15 cellular contexts compared by ENCODE assay signal in the genomic region with DNA sequence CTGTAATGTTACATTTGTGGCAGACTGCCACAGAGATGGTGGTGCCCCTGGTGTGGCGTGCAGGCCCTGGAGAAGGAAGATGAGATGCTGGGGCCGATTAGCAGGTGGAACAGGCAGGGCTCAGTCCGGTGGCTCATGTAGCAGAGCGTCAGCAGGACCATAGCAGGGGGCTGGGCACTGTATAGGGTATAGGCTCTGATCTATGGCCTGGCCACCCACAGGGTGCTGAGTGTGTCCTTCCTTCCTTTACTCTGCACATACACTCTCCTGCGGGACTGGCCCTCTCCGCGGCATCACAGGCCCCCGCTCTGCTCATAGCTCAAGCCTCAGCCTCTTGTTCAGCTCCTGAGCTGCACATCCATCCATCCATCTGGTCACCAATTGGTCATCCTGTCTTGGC.
"Had no signal": no experiment of that assay in that cellular context is flagged by ENCODE, and none has a peak within 500 bp of the region (broad histone marks: within the 10 kb centered on the region; RNA-seq: fewer than 3 reads in every experiment).

No MANE protein-coding gene starts in this region.

- H3K4me1 Mint-ChIP-seq: nephron had no signal

- H3K36me3 ChIP-seq: colonic mucosa, heart left ventricle, ovary, tibial nerve had no signal

- H3K9me3 Mint-ChIP-seq: nephron; stimulated activated naive CD8-positive, alpha-beta T cell treated with anti-CD3 and anti-CD28 coated beads, Interleukin-15, Interleukin-2, amounts not matched to agents 100 ng/mL and 50 ng/mL, for 24 hours had no signal

- H3K4me1 ChIP-seq: colonic mucosa, heart left ventricle, testis, tibial nerve had no signal

- H3K27ac ChIP-seq: colonic mucosa, dorsolateral prefrontal cortex, heart left ventricle, ovary, testis, tibial nerve had no signal

- H3K9me3 ChIP-seq: colonic mucosa, heart left ventricle, ovary, testis, tibial nerve had no signal

- H3K4me3 Mint-ChIP-seq: nephron; stimulated activated naive CD8-positive, alpha-beta T cell treated with anti-CD3 and anti-CD28 coated beads, Interleukin-15, Interleukin-2, amounts not matched to agents 100 ng/mL and 50 ng/mL, for 24 hours had no signal

- DNase-seq: caudate nucleus; colonic mucosa; dorsolateral prefrontal cortex; effector CD8-positive, alpha-beta T cell; heart left ventricle; hippocampal formation; left colon; ovary; right cardiac atrium; small intestine; stimulated activated CD4-positive, alpha-beta T cell treated with anti-CD3 and anti-CD28 coated beads, Interleukin-12 subunit alpha, Interleukin-12 subunit beta, amount 100 ng/mL, for 4 hours; testis had no signal

- H3K4me3 ChIP-seq: colonic mucosa, dorsolateral prefrontal cortex, heart left ventricle, ovary, testis, tibial nerve had no signal

- H3K27me3 ChIP-seq: colonic mucosa, dorsolateral prefrontal cortex, heart left ventricle, ovary, testis, tibial nerve had no signal

- H3K27ac Mint-ChIP-seq: stimulated activated naive CD8-positive, alpha-beta T cell treated with anti-CD3 and anti-CD28 coated beads, Interleukin-15, Interleukin-2, amounts not matched to agents 100 ng/mL and 50 ng/mL, for 24 hours had no signal

- ATAC-seq: left colon had no signal
